9 cellular contexts compared by ENCODE assay signal in the genomic region with DNA sequence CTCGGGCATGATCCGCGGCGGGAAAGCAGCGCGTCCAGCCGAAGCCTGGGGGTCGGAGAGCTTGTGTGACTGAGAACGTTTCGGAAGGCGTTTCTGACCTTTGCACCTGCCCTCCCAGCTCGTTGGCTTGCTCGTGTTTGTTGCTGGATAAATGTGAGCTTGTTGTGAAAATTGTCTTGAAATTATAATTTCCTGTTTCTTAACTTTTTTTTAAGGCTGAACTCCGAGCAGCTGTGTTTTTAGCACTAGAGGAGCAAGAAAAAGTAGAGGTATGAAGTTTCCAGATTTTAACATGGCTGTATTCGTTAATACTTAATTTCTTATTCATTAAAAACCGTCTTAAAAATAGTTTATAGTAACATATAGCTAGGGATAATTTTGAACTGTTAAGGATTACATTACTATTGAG. TPM values are rescaled to one million over a fixed set of nuclear protein-coding genes. Genes with fewer than 3 reads are reported as not detected.
DNase-seq lines count a peak whose midpoint lies in the region; ATAC-seq, FAIRE-seq and TF ChIP-seq lines count a peak whose summit lies in the region.
"Had no signal": no experiment of that assay in that cellular context is flagged by ENCODE, and none has a peak within 500 bp of the region (broad histone marks: within the 10 kb centered on the region; RNA-seq: fewer than 3 reads in every experiment).

No MANE protein-coding gene starts in this region.

- in situ Hi-C loops in HepG2 (cut with HindIII; ENCODE audit: extremely low pct_ligation_motif_present, low pct_unique_long_range_greater_than_20kb), result loop anchor here (25.0 kb wide), 1 partner anchor 137 kb away; no protein-coding TSS in a partner anchor

- H3K27me3 ChIP-seq in ascending aorta (no peaks in the 10 kb centered on the region), HepG2 (ENCODE audit: control insufficient read depth in 1 of 2, insufficient read depth in 2 of 2, low read length in 2 of 2) (no peaks in the 10 kb centered on the region; a peak in 1 of 5 replicates), tibial artery (no peaks in the 10 kb centered on the region)

- peak overlapping the region; percentile 98 for H3K4me2 ChIP-seq in HepG2 (ENCODE audit: low read depth, low read length)

- ATAC-seq in HG02943 (IDR thresholded peaks at IDR 0.05; ENCODE audit: low read depth, unreplicated experiment), result peak; percentile 12
- peak; percentile 44 for ATAC-seq in HepG2
- no peak for ATAC-seq in GM18907 (IDR thresholded peaks at IDR 0.05; ENCODE audit: unreplicated experiment)
- ATAC-seq in GM18858 (IDR thresholded peaks at IDR 0.05; ENCODE audit: unreplicated experiment), result no peak

- H3K27ac ChIP-seq in ascending aorta (peak overlapping the region; percentile 24 to 52), HepG2 (ENCODE audit: extremely low read length, insufficient read depth, low read length) (peak overlapping the region; percentile 82), tibial artery (peak overlapping the region; percentile 53 to 78)

- TF ChIP-seq POLR2A in HepG2 (IDR thresholded peaks at IDR 0.05; ENCODE audit: insufficient read depth in 1 of 2, low read depth in 2 of 2, low read length in 2 of 2) (peak; percentile 64 to 81; a peak in 3 of 4 replicates), H54 (IDR thresholded peaks at IDR 0.05; ENCODE audit: low read depth, low read length) (no peak)

- BruUV-seq in HepG2 (replicated peaks; lab: Mats Ljungman, UMichigan), result no TSS peak

- H4K20me1 ChIP-seq in HepG2 (ENCODE audit: insufficient read depth, low read length), result peaks cover 17% of the 10 kb centered on the region

- H3K9ac ChIP-seq in HepG2 (ENCODE audit: insufficient read depth, low read depth, low read length), result peak overlapping the region; percentile 92

- H3K36me3 ChIP-seq in ascending aorta (no peaks in the 10 kb centered on the region), HepG2 (replicated peaks in 1 of 2; ENCODE audit: control insufficient read depth in 1 of 2, insufficient read depth in 2 of 2, low read length in 2 of 2) (peaks cover 11 to 41% of the 10 kb centered on the region in 2 experiments), tibial artery (no peaks in the 10 kb centered on the region)

- FAIRE-seq in HepG2 (lab: Jason Lieb, UNC) (peak; percentile 34), H54 (lab: Jason Lieb, UNC) (no peak)
- FAIRE-seq: islet of Langerhans had no signal

- TF ChIP-seq EP300 in HepG2 (IDR thresholded peaks at IDR 0.05; ENCODE audit: low read depth in 2 of 2, low read length in 2 of 2) (no peak), HepG2 (CRISPR knock-in tag; IDR thresholded peaks at IDR 0.05; ENCODE audit: borderline replicate concordance) (no peak)

- WGBS in HepG2 (ENCODE audit: low lambda C conversion rate), result under 1% methylated on average over 8 of the region's 16 CpGs

- peaks cover 7 to 12% of the 10 kb centered on the region in 2 donors for H3K4me1 ChIP-seq in ascending aorta
- peaks cover 56% of the 10 kb centered on the region for H3K4me1 ChIP-seq in HepG2 (ENCODE audit: insufficient read depth, low read length)
- H3K4me1 ChIP-seq in tibial artery, result peaks cover 0 to 25% (median 12%) of the 10 kb centered on the region in 4 donors

- CTCF ChIA-PET in HepG2 (lab: Yijun Ruan, JAX; ENCODE audit: low intra/inter-chr PET ratio, low total read pairs), result interaction anchor here (1.4 kb wide), 1 partner anchor 141 kb away, joined by 3 read pairs; no protein-coding TSS in a partner anchor

- TF ChIP-seq CTCF in AG09309 (IDR thresholded peaks at IDR 0.05; ENCODE audit: control insufficient read depth, insufficient read depth, low read depth, low read length, missing control alignments), result no peak
- no peak for TF ChIP-seq CTCF in ascending aorta (IDR thresholded peaks at IDR 0.05)
- no peak for TF ChIP-seq CTCF in HepG2 (CRISPR knock-in tag; IDR thresholded peaks at IDR 0.05)
- TF ChIP-seq CTCF in tibial artery (IDR thresholded peaks at IDR 0.05), result no peak

- H3K4me3 ChIP-seq in AG09309 (ENCODE audit: control insufficient read depth, low read depth, low read length) (peak overlapping the region; percentile 77), ascending aorta (peak overlapping the region; percentile 72 to 96), HepG2 (replicated peaks in 1 of 3; ENCODE audit: insufficient read depth in 1 of 3, low read depth in 2 of 3, low read length in 3 of 3) (peak overlapping the region; percentile 62 to 99 (median 95)), tibial artery (peak overlapping the region; percentile 73 to 80)

- POLR2A ChIA-PET in HepG2 (lab: Yijun Ruan, JAX), result interaction anchor here (0.6 to 3.1 kb wide), 11 partner anchors 11 to 382 kb away, joined by 3 to 18 read pairs (median 3); a partner anchor contains a TSS

- intact Hi-C loops in ascending aorta (cut with DNase I) (loop anchor here (1.0 to 2.0 kb wide), 3 partner anchors 44 to 617 kb away; a partner anchor contains a TSS), HepG2 (cut with micrococcal nuclease; ENCODE audit: unreplicated experiment) (no loop called here), tibial artery (cut with DNase I; ENCODE audit: low total_unique reads) (loop anchor here (2.0 to 10.0 kb wide), 3 partner anchors 43 to 379 kb away; a partner anchor contains a TSS)

- peaks cover 89% of the 10 kb centered on the region for H3K79me2 ChIP-seq in HepG2 (ENCODE audit: insufficient read depth, low read length)

- DNase-seq in AG09309 (ENCODE audit: low read depth), result no peak
- peak in 1 of 2 donors; percentile 64 for DNase-seq in ascending aorta (ENCODE audit: low spot score in 2 of 2)
- DNase-seq in HepG2 (ENCODE audit: low spot score), result peak; percentile 74
- DNase-seq in tibial artery, result peak in 1 of 2 donors; percentile 27
- no peak for DNase-seq in H54 (ENCODE audit: insufficient read length, low spot score)

- H3K9me3 ChIP-seq in ascending aorta (no peaks in the 10 kb centered on the region), HepG2 (ENCODE audit: low read length) (no peaks in the 10 kb centered on the region), tibial artery (no peaks in the 10 kb centered on the region)

- no peak overlapping the region for H2AFZ ChIP-seq in HepG2 (ENCODE audit: low read length)

- no peak for TF ChIP-seq RAD21 in HepG2 (CRISPR knock-in tag; IDR thresholded peaks at IDR 0.05)

TF ChIP-seq in HepG2, 621 proteins besides CTCF, POLR2A, EP300 and RAD21 (continues in another document):
- TF ChIP-seq RFX3 (CRISPR knock-in tag; IDR thresholded peaks at IDR 0.05) (no peak), ZNF780A (CRISPR knock-in tag; IDR thresholded peaks at IDR 0.05) (no peak), ZNF768 (CRISPR knock-in tag; IDR thresholded peaks at IDR 0.05) (no peak), ELF4 (CRISPR knock-in tag; IDR thresholded peaks at IDR 0.05; ENCODE audit: borderline replicate concordance) (no peak), KDM2A (CRISPR knock-in tag; IDR thresholded peaks at IDR 0.05; ENCODE audit: borderline replicate concordance, low read depth) (no peak)

RNA-seq across cellular contexts. Expression of a gene that starts 0.7 kb away (rescaled TPM):
- total RNA-seq in ascending aorta, result 10.7 TPM
- total RNA-seq in HepG2 (2016; rRNA removed; fragmentation: Illumina TruSeq; extraction: Trizol), result 73.9 and 88.4 TPM in 2 replicates
- total RNA-seq in HepG2 (2016; cell fraction: cytosol; rRNA removed; fragmentation: Illumina TruSeq; extraction: Trizol; ENCODE audit: low read depth), result 84.7 and 89.7 TPM in 2 replicates
- 68.4 and 95.5 TPM in 2 replicates for total RNA-seq in HepG2 (2016; cell fraction: insoluble cytoplasmic fraction; rRNA removed; fragmentation: Illumina TruSeq; extraction: Trizol)
- total RNA-seq in HepG2 (2016; cell fraction: membrane; rRNA removed; fragmentation: Illumina TruSeq; extraction: Trizol), result 46.9 and 49.2 TPM in 2 replicates
- total RNA-seq in HepG2 (2016; cell fraction: nucleus; rRNA removed; fragmentation: Illumina TruSeq; extraction: Trizol), result 62.5 and 63.7 TPM in 2 replicates
- 20.7 and 29.3 TPM in 2 replicates for polyA plus RNA-seq in HepG2 (2011; rRNA removed)
- polyA plus RNA-seq in HepG2 (2011; cell fraction: cytosol; rRNA removed), result 8.6 and 10.8 TPM in 2 replicates
- 39.4 and 43.9 TPM in 2 replicates for polyA plus RNA-seq in HepG2 (2011; cell fraction: nucleus; rRNA removed)
- 15.0 and 26.1 TPM in 2 replicates for polyA plus RNA-seq in HepG2 (2012)
- polyA plus RNA-seq in HepG2 (2016; cell fraction: cytosol; fragmentation: Illumina TruSeq; extraction: Trizol; ENCODE audit: low read depth), result 15.3 and 16.0 TPM in 2 replicates
- polyA plus RNA-seq in HepG2 (2016; cell fraction: insoluble cytoplasmic fraction; fragmentation: Illumina TruSeq; extraction: Trizol; ENCODE audit: low read depth), result 90.9 and 96.9 TPM in 2 replicates
- 23.9 and 25.0 TPM in 2 replicates for polyA plus RNA-seq in HepG2 (2016; cell fraction: membrane; fragmentation: Illumina TruSeq; extraction: Trizol; ENCODE audit: low read depth)
- 111 and 119 TPM in 2 replicates for polyA plus RNA-seq in HepG2 (2016; cell fraction: nucleus; fragmentation: Illumina TruSeq; extraction: Trizol; ENCODE audit: insufficient read depth, low read depth)
- 4.7 and 5.1 TPM in 2 replicates for polyA minus RNA-seq in HepG2 (2011; rRNA and poly(A)+ RNA removed; ENCODE audit: low replicate concordance)
- polyA minus RNA-seq in HepG2 (2011; cell fraction: cytosol; rRNA and poly(A)+ RNA removed), result 15.3 and 20.4 TPM in 2 replicates
- polyA minus RNA-seq in HepG2 (2011; cell fraction: nucleus; rRNA and poly(A)+ RNA removed), result 42.8 and 56.1 TPM in 2 replicates

RNA-seq across cellular contexts. Expression of a gene that starts 43.5 kb away (rescaled TPM):
- total RNA-seq in ascending aorta (51.9 TPM), HepG2 (2016; rRNA removed; fragmentation: Illumina TruSeq; extraction: Trizol) (22.4 and 44.6 TPM in 2 replicates)
- 26.9 and 41.2 TPM in 2 replicates for total RNA-seq in HepG2 (2016; cell fraction: cytosol; rRNA removed; fragmentation: Illumina TruSeq; extraction: Trizol; ENCODE audit: low read depth)
- 25.4 and 45.4 TPM in 2 replicates for total RNA-seq in HepG2 (2016; cell fraction: insoluble cytoplasmic fraction; rRNA removed; fragmentation: Illumina TruSeq; extraction: Trizol)
- total RNA-seq in HepG2 (2016; cell fraction: membrane; rRNA removed; fragmentation: Illumina TruSeq; extraction: Trizol), result 24.1 and 38.2 TPM in 2 replicates
- 30.2 and 32.0 TPM in 2 replicates for total RNA-seq in HepG2 (2016; cell fraction: nucleus; rRNA removed; fragmentation: Illumina TruSeq; extraction: Trizol)
- polyA plus RNA-seq in HepG2 (2011; rRNA removed), result 597 and 696 TPM in 2 replicates
- polyA plus RNA-seq in HepG2 (2011; cell fraction: cytosol; rRNA removed), result 456 and 545 TPM in 2 replicates
- polyA plus RNA-seq in HepG2 (2011; cell fraction: nucleus; rRNA removed), result 515 and 552 TPM in 2 replicates
- 446 and 587 TPM in 2 replicates for polyA plus RNA-seq in HepG2 (2012)
- 21.3 and 41.6 TPM in 2 replicates for polyA plus RNA-seq in HepG2 (2016; cell fraction: cytosol; fragmentation: Illumina TruSeq; extraction: Trizol; ENCODE audit: low read depth)
- 26.6 and 27.0 TPM in 2 replicates for polyA plus RNA-seq in HepG2 (2016; cell fraction: insoluble cytoplasmic fraction; fragmentation: Illumina TruSeq; extraction: Trizol; ENCODE audit: low read depth)
- polyA plus RNA-seq in HepG2 (2016; cell fraction: membrane; fragmentation: Illumina TruSeq; extraction: Trizol; ENCODE audit: low read depth), result 23.6 and 34.9 TPM in 2 replicates
- polyA plus RNA-seq in HepG2 (2016; cell fraction: nucleus; fragmentation: Illumina TruSeq; extraction: Trizol; ENCODE audit: insufficient read depth, low read depth), result 68.7 and 69.0 TPM in 2 replicates
- polyA minus RNA-seq in HepG2 (2011; rRNA and poly(A)+ RNA removed; ENCODE audit: low replicate concordance), result 4.7 and 104 TPM in 2 replicates
- 149 and 185 TPM in 2 replicates for polyA minus RNA-seq in HepG2 (2011; cell fraction: cytosol; rRNA and poly(A)+ RNA removed)
- polyA minus RNA-seq in HepG2 (2011; cell fraction: nucleus; rRNA and poly(A)+ RNA removed), result 159 and 184 TPM in 2 replicates

Comparison
In these comparisons a context has a peak if more than half of its experiments do, and no peak if none do; other contexts are left out.
1. ATAC-seq: peak in HG02943 (single experiment) and HepG2 (single experiment); none in GM18907 (single experiment) and GM18858 (single experiment).
2. Peak in every context shown above with its lines, with median percentiles within 50 percentile points of each other: H3K4me3 ChIP-seq and H3K27ac ChIP-seq.